ENCODE assay signal across 14 cellular contexts in the genomic region with DNA sequence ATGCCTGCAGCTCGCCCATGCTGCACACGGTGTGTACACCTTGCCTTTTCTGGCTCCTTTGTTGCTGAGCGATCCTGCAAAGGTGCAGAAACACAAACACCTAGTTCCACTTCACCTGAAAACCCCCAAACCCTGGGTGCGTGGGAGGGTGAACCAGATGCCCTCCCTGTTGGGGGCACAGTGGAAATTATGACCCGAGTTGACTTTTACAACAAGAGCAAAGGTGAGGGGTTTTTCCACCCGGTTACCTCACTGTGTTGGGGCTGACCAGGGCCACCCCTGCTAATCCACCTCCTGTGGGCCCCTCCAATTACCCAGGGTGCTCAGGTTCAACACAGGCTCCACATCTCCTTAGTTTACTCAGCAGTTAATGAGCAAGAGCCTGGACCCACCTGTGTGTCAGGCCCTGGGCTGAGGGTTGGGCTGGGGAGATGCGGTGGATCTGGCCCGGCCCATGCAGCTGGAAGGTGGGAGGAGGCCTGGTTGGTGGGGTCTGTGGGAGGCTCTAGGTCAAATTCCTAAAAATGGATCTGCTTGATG. TPM values are rescaled to one million over a fixed set of nuclear protein-coding genes. Genes with fewer than 3 reads are reported as not detected.
DNase-seq lines count a peak whose midpoint lies in the region; ATAC-seq and TF ChIP-seq lines count a peak whose summit lies in the region.
"Had no signal": no experiment of that assay in that cellular context is flagged by ENCODE, and none has a peak within 500 bp of the region (broad histone marks: within the 10 kb centered on the region; RNA-seq: fewer than 3 reads in every experiment).

No MANE protein-coding gene starts in this region.

- DNase-seq in breast epithelium (ENCODE audit: low spot score in 2 of 2) (no peak), mammary epithelial cell (no peak), tibial artery (no peak), NOMO-1 treated with dmso at 0.1 percent for 144 hours (lab: John Stamatoyannopoulos, UW; ENCODE audit: unreplicated experiment) (no peak), neural progenitor cell (ENCODE audit: low spot score) (no peak)
- DNase-seq in activated T-cell treated with anti-CD3 and anti-CD28 coated beads, Interleukin-2, amount 50 U/mL, for 24 hours, result peak; percentile 54
- DNase-seq: GM23248, immature natural killer cell, Kasumi-1, RPMI8226, WERI-Rb-1 had no signal

- H3K4me2 ChIP-seq in mammary epithelial cell (ENCODE audit: insufficient read depth, low read depth, low read length), result no peak overlapping the region
- H3K4me2 ChIP-seq in neural progenitor cell, result no peak overlapping the region

- no peaks in the 10 kb centered on the region for H3K27me3 Mint-ChIP-seq in activated T-cell treated with anti-CD3 and anti-CD28 coated beads, Interleukin-2, amount 50 U/mL, for 24 hours
- H3K27me3 Mint-ChIP-seq in neural progenitor cell (ENCODE audit: insufficient read depth, low read depth), result peaks cover 9% of the 10 kb centered on the region

- BruUV-seq in mammary epithelial cell (replicated peaks; lab: Mats Ljungman, UMichigan), result no TSS peak

- WGBS in mammary epithelial cell (ENCODE audit: low coverage, missing lambda C conversion rate), result 76% methylated on average over 7 of the region's 8 CpGs

- H3F3A ChIP-seq in neural progenitor cell (ENCODE audit: low read depth), result no peaks in the 10 kb centered on the region

- peaks cover 11% of the 10 kb centered on the region for H3K9me3 Mint-ChIP-seq in activated T-cell treated with anti-CD3 and anti-CD28 coated beads, Interleukin-2, amount 50 U/mL, for 24 hours
- peaks cover 6% of the 10 kb centered on the region for H3K9me3 Mint-ChIP-seq in neural progenitor cell

- H3K9ac ChIP-seq in mammary epithelial cell (ENCODE audit: insufficient read depth, low read length) (no peak overlapping the region), neural progenitor cell (no peak overlapping the region)
- H3K9ac ChIP-seq: GM23248 had no signal

- H3K4me3 Mint-ChIP-seq in activated T-cell treated with anti-CD3 and anti-CD28 coated beads, Interleukin-2, amount 50 U/mL, for 24 hours, result no peak overlapping the region
- H3K4me3 Mint-ChIP-seq in neural progenitor cell, result no peak overlapping the region
- H3K4me3 Mint-ChIP-seq: immature natural killer cell had no signal

- H2AFZ ChIP-seq in mammary epithelial cell (ENCODE audit: low read depth, low read length) (no peak overlapping the region), neural progenitor cell (replicated peaks) (no peak overlapping the region)

- H3K4me1 ChIP-seq in breast epithelium, result no peaks in the 10 kb centered on the region
- H3K4me1 ChIP-seq in mammary epithelial cell (ENCODE audit: insufficient read depth, low read length), result peaks cover 2% of the 10 kb centered on the region
- H3K4me1 ChIP-seq in muscle layer of duodenum (ENCODE audit: control insufficient read depth in 1 of 2, insufficient read depth in 2 of 2, low read length in 2 of 2), result peaks cover 0 to 13% of the 10 kb centered on the region in 2 donors
- peaks cover 4 to 45% (median 25%) of the 10 kb centered on the region in 4 donors for H3K4me1 ChIP-seq in tibial artery
- no peaks in the 10 kb centered on the region for H3K4me1 ChIP-seq in neural progenitor cell

- no peak overlapping the region for H3K4me3 ChIP-seq in breast epithelium
- H3K4me3 ChIP-seq in mammary epithelial cell (replicated peaks in 1 of 3; ENCODE audit: insufficient read depth in 1 of 3, low read depth in 2 of 3, low read length in 3 of 3), result no peak overlapping the region
- no peak overlapping the region for H3K4me3 ChIP-seq in muscle layer of duodenum (ENCODE audit: low read depth in 1 of 2, low read length in 2 of 2)
- no peak overlapping the region for H3K4me3 ChIP-seq in tibial artery
- H3K4me3 ChIP-seq in neural progenitor cell, result no peak overlapping the region
- H3K4me3 ChIP-seq: GM23248 had no signal

- H4K20me1 ChIP-seq in mammary epithelial cell (ENCODE audit: insufficient read depth, low read length) (no peaks in the 10 kb centered on the region), neural progenitor cell (ENCODE audit: low read depth) (no peaks in the 10 kb centered on the region)

- in situ Hi-C loops in mammary epithelial cell (cut with MboI; ENCODE audit: low sequenced_read_pairs in 2 of 2), result loop anchor here in 1 of 2 donors (10.0 kb wide), 1 partner anchor 64 kb away; no protein-coding TSS in a partner anchor

- H3K27ac ChIP-seq in breast epithelium (peak overlapping the region; percentile 81 to 91), mammary epithelial cell (ENCODE audit: insufficient read depth, low read depth, low read length) (no peak overlapping the region), muscle layer of duodenum (ENCODE audit: low read length) (peak overlapping the region; percentile 83), tibial artery (peak overlapping the region; percentile 81 to 86), neural progenitor cell (no peak overlapping the region)
- H3K27ac ChIP-seq: GM23248, WERI-Rb-1 had no signal

- CTCF ChIA-PET in mammary epithelial cell (lab: Charles Lee; ENCODE audit: low non-redundant PET), result no interaction called here

- H3K27me3 ChIP-seq in breast epithelium (no peaks in the 10 kb centered on the region), mammary epithelial cell (ENCODE audit: insufficient read depth, low read length) (no peaks in the 10 kb centered on the region), muscle layer of duodenum (ENCODE audit: low read depth, low read length) (no peaks in the 10 kb centered on the region), tibial artery (no peaks in the 10 kb centered on the region), neural progenitor cell (no peaks in the 10 kb centered on the region)

- dilution Hi-C loops in mammary epithelial cell (cut with HindIII; ENCODE audit: low sequenced_read_pairs), result loop anchor here (5.0 kb wide), 2 partner anchors 66 to 79 kb away; no protein-coding TSS in a partner anchor

- TF ChIP-seq CTCF in breast epithelium (IDR thresholded peaks at IDR 0.05), result no peak
- no peak for TF ChIP-seq CTCF in mammary epithelial cell (conservative IDR thresholded peaks at IDR 0.05 in 1 of 2, IDR thresholded peaks at IDR 0.05 in 1 of 2; ENCODE audit: extremely low read depth in 1 of 2, insufficient read depth in 1 of 2, low read depth in 1 of 2, low read length in 2 of 2)
- TF ChIP-seq CTCF in tibial artery (IDR thresholded peaks at IDR 0.05), result no peak
- no peak for TF ChIP-seq CTCF in neural progenitor cell (IDR thresholded peaks at IDR 0.05)

- no peaks in the 10 kb centered on the region for H3K36me3 Mint-ChIP-seq in activated T-cell treated with anti-CD3 and anti-CD28 coated beads, Interleukin-2, amount 50 U/mL, for 24 hours (ENCODE audit: low read depth)
- H3K36me3 Mint-ChIP-seq in neural progenitor cell, result no peaks in the 10 kb centered on the region

- H3K27ac Mint-ChIP-seq in activated T-cell treated with anti-CD3 and anti-CD28 coated beads, Interleukin-2, amount 50 U/mL, for 24 hours, result peak overlapping the region; percentile 67
- no peak overlapping the region for H3K27ac Mint-ChIP-seq in neural progenitor cell
- H3K27ac Mint-ChIP-seq: immature natural killer cell had no signal

- no peak for TF ChIP-seq POLR2A in breast epithelium (IDR thresholded peaks at IDR 0.05)

- intact Hi-C loops in breast epithelium (cut with DNase I; ENCODE audit: low total_unique reads) (no loop called here), mammary epithelial cell (cut with micrococcal nuclease) (no loop called here), tibial artery (cut with DNase I; ENCODE audit: low total_unique reads) (no loop called here)

- no peaks in the 10 kb centered on the region for H3K79me2 ChIP-seq in mammary epithelial cell (ENCODE audit: insufficient read depth, low read length)
- no peaks in the 10 kb centered on the region for H3K79me2 ChIP-seq in neural progenitor cell (ENCODE audit: low read depth)

- peaks cover 46% of the 10 kb centered on the region for H3K4me1 Mint-ChIP-seq in activated T-cell treated with anti-CD3 and anti-CD28 coated beads, Interleukin-2, amount 50 U/mL, for 24 hours (ENCODE audit: low read depth)
- H3K4me1 Mint-ChIP-seq in neural progenitor cell, result peaks cover 5% of the 10 kb centered on the region

- H3K36me3 ChIP-seq in breast epithelium, result no peaks in the 10 kb centered on the region
- H3K36me3 ChIP-seq in mammary epithelial cell (ENCODE audit: insufficient read depth, low read length), result no peaks in the 10 kb centered on the region
- no peaks in the 10 kb centered on the region for H3K36me3 ChIP-seq in muscle layer of duodenum (ENCODE audit: control insufficient read depth in 1 of 2, insufficient read depth in 2 of 2, low read length in 2 of 2)
- no peaks in the 10 kb centered on the region for H3K36me3 ChIP-seq in tibial artery
- H3K36me3 ChIP-seq in neural progenitor cell, result no peaks in the 10 kb centered on the region
- H3K36me3 ChIP-seq: WERI-Rb-1 had no signal

- ATAC-seq in HG03354 (IDR thresholded peaks at IDR 0.05; ENCODE audit: poor library complexity, severe bottlenecking, unreplicated experiment), result no peak

- H3K9me3 ChIP-seq in breast epithelium (peaks cover 0 to 8% of the 10 kb centered on the region in 2 donors), mammary epithelial cell (replicated peaks; ENCODE audit: insufficient read depth, low read length) (peaks cover 4% of the 10 kb centered on the region), muscle layer of duodenum (ENCODE audit: control insufficient read depth in 1 of 2, low read length in 2 of 2) (peaks cover 7 to 12% of the 10 kb centered on the region in 2 donors), tibial artery (peaks cover 0 to 9% (median 6%) of the 10 kb centered on the region in 3 donors), neural progenitor cell (ENCODE audit: low read depth) (no peaks in the 10 kb centered on the region)

RNA-seq across cellular contexts. Expression of a gene that starts 42.1 kb away (rescaled TPM):
- total RNA-seq in breast epithelium, result 10 to 100 TPM in 2 of 3 donors, 1 to 10 TPM in 1; 7.5 to 56.0 (median 42.6) TPM
- under 1 TPM in 1 of 2 donors, not detected in 1; under 0.01 TPM for total RNA-seq in mammary epithelial cell
- polyA plus RNA-seq in mammary epithelial cell, result not detected
- polyA minus RNA-seq in mammary epithelial cell, result not detected
- 0.21 and 1.1 TPM in 2 replicates for total RNA-seq in neural progenitor cell (ENCODE audit: low replicate concordance)
- polyA plus RNA-seq: neural cell had no signal

Comparison
In these comparisons a context has a peak if more than half of its experiments do, and no peak if none do; other contexts are left out.
1. H3K27ac ChIP-seq: peak in breast epithelium (2 of 2), muscle layer of duodenum (single experiment) and tibial artery (2 of 2); none in mammary epithelial cell (single experiment) and neural progenitor cell (single experiment).